In the genomic region with DNA sequence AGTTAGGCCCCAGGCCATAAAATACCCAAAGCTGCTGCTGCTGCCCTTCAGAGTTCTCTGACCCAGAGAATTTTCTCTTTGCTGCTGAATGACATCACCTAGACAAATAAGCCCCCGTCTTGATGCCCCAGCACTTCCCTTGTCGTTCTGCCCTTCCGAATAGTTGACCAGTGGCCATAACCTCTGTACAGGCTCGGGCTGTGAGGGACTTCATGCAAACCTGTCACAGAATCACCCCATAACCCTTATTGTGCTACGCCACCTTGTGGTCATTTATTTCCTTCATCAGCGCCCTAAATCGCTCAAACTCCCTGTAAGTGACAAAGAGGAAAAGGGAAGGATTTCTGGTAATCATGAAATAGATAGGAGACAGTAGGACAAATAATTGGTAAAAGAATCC, we compare ENCODE assay signal across 10 cellular contexts. TPM values are rescaled to one million over a fixed set of nuclear protein-coding genes. Genes with fewer than 3 reads are reported as not detected.
DNase-seq lines count a peak whose midpoint lies in the region; ATAC-seq and TF ChIP-seq lines count a peak whose summit lies in the region.
"Had no signal": no experiment of that assay in that cellular context is flagged by ENCODE, and none has a peak within 500 bp of the region (broad histone marks: within the 10 kb centered on the region; RNA-seq: fewer than 3 reads in every experiment).

No MANE protein-coding gene starts in this region.

- no peaks in the 10 kb centered on the region for H3K36me3 ChIP-seq in esophagus squamous epithelium

- H3K27me3 ChIP-seq in esophagus squamous epithelium = no peaks in the 10 kb centered on the region

- peaks cover 3% of the 10 kb centered on the region for H3K9me3 Mint-ChIP-seq in natural killer cell treated with Interleukin-12 subunit alpha and Interleukin-12 subunit beta and Interleukin-15 and Interleukin-18, amount 100 ng/mL, for 72 hours

- peak; percentile 39 to 59 (median 52) for TF ChIP-seq CTCF in esophagus squamous epithelium (IDR thresholded peaks at IDR 0.05)

- no peak for ATAC-seq in natural killer cell treated with Interleukin-12 subunit alpha and Interleukin-12 subunit beta and Interleukin-15 and Interleukin-18, amount 100 ng/mL, for 72 hours
- ATAC-seq in GM18861 (IDR thresholded peaks at IDR 0.05; ENCODE audit: unreplicated experiment) = no peak

- no peaks in the 10 kb centered on the region for H3K9me3 ChIP-seq in esophagus squamous epithelium

- H3K27me3 Mint-ChIP-seq in natural killer cell treated with Interleukin-12 subunit alpha and Interleukin-12 subunit beta and Interleukin-15 and Interleukin-18, amount 100 ng/mL, for 72 hours = no peaks in the 10 kb centered on the region

- WGBS in esophagus squamous epithelium, 2 donors = 0 to 24% methylated on average over 3 to 7 of the region's 7 CpGs

- intact Hi-C loops in esophagus squamous epithelium (cut with DNase I) = loop anchor here (10.0 kb wide), 1 partner anchor 171 kb away; no protein-coding TSS in a partner anchor

- H3K27ac Mint-ChIP-seq in natural killer cell treated with Interleukin-12 subunit alpha and Interleukin-12 subunit beta and Interleukin-15 and Interleukin-18, amount 100 ng/mL, for 72 hours = no peak overlapping the region

- TF ChIP-seq POLR2A in esophagus squamous epithelium (IDR thresholded peaks at IDR 0.05) = no peak

- H3K4me1 Mint-ChIP-seq in natural killer cell treated with Interleukin-12 subunit alpha and Interleukin-12 subunit beta and Interleukin-15 and Interleukin-18, amount 100 ng/mL, for 72 hours (ENCODE audit: low read depth in 2 of 2) = peaks cover 18% of the 10 kb centered on the region in 2 donors

- H3K27ac ChIP-seq in esophagus squamous epithelium = no peak overlapping the region
- H3K27ac ChIP-seq: skin epidermis had no signal

- H3K4me3 Mint-ChIP-seq in natural killer cell treated with Interleukin-12 subunit alpha and Interleukin-12 subunit beta and Interleukin-15 and Interleukin-18, amount 100 ng/mL, for 72 hours = no peak overlapping the region

- DNase-seq in CMK (ENCODE audit: low read depth) (peak; percentile 37), H4 (ENCODE audit: low spot score) (peak; percentile 51), NCI-H2227 treated with DMSO at 0.1 percent for 48 hours (lab: John Stamatoyannopoulos, UW) (peak; percentile 60), esophagus squamous epithelium (lab: John Stamatoyannopoulos, UW) (no peak), NCI-H187 (lab: John Stamatoyannopoulos, UW) (no peak)
- DNase-seq in activated CD4-positive, alpha-beta T cell treated with anti-CD3 and anti-CD28 coated beads, Interleukin-2, amount 50 U/mL, for 1 hour = peak; percentile 18
- peak; percentile 69 for DNase-seq in natural killer cell treated with Interleukin-12 subunit alpha and Interleukin-12 subunit beta and Interleukin-15 and Interleukin-18, amount 100 ng/mL, for 72 hours (ENCODE audit: low spot score)

- H3K4me1 ChIP-seq in esophagus squamous epithelium = peaks cover 0 to 7% (median 0%) of the 10 kb centered on the region in 3 donors

- no peaks in the 10 kb centered on the region for H3K36me3 Mint-ChIP-seq in natural killer cell treated with Interleukin-12 subunit alpha and Interleukin-12 subunit beta and Interleukin-15 and Interleukin-18, amount 100 ng/mL, for 72 hours

- no peak overlapping the region for H3K4me3 ChIP-seq in esophagus squamous epithelium
- H3K4me3 ChIP-seq: skin epidermis had no signal

RNA-seq across cellular contexts. Expression of a gene that starts 18.8 kb away (rescaled TPM):
- not detected in 2 replicates for total RNA-seq in H4 (2014; rRNA removed; shearing (Covaris generic))
- total RNA-seq in esophagus squamous epithelium = not detected
- total RNA-seq in natural killer cell treated with Interleukin-12 subunit alpha and Interleukin-12 subunit beta and Interleukin-15 and Interleukin-18, amount 100 ng/mL, for 72 hours = not detected
- total RNA-seq: SK-MEL-5 had no signal

RNA-seq across cellular contexts. Expression of a gene that starts 21.8 kb away (rescaled TPM):
- 3.6 and 5.9 TPM in 2 replicates for total RNA-seq in H4 (2014; rRNA removed; shearing (Covaris generic))
- 1 to 10 TPM in 3 of 4 donors, under 1 TPM in 1; 0.80 to 3.2 (median 1.4) TPM for total RNA-seq in esophagus squamous epithelium
- total RNA-seq in natural killer cell treated with Interleukin-12 subunit alpha and Interleukin-12 subunit beta and Interleukin-15 and Interleukin-18, amount 100 ng/mL, for 72 hours = 1 to 10 TPM; 6.9 to 7.0 TPM

RNA-seq across cellular contexts. Expression of a gene that starts 45.9 kb away (rescaled TPM):
- total RNA-seq in H4 (2014; rRNA removed; shearing (Covaris generic)) = 4.4 and 4.5 TPM in 2 replicates
- 1 to 10 TPM in 2 of 4 donors, under 1 TPM in 2; 0.44 to 2.7 (median 1.1) TPM for total RNA-seq in esophagus squamous epithelium
- 1 to 10 TPM in 1 of 2 donors, under 1 TPM in 1; 0.74 to 2.3 TPM for total RNA-seq in natural killer cell treated with Interleukin-12 subunit alpha and Interleukin-12 subunit beta and Interleukin-15 and Interleukin-18, amount 100 ng/mL, for 72 hours
- total RNA-seq: SK-MEL-5 had no signal

Comparison
In these comparisons a context has a peak if more than half of its experiments do, and no peak if none do; other contexts are left out.
1. DNase-seq: peak in CMK (single experiment), H4 (single experiment), NCI-H2227 treated with DMSO at 0.1 percent for 48 hours (single experiment), activated CD4-positive, alpha-beta T cell treated with anti-CD3 and anti-CD28 coated beads, Interleukin-2, amount 50 U/mL, for 1 hour (single experiment) and natural killer cell treated with Interleukin-12 subunit alpha and Interleukin-12 subunit beta and Interleukin-15 and Interleukin-18, amount 100 ng/mL, for 72 hours (single experiment); none in esophagus squamous epithelium (single experiment) and NCI-H187 (0 of 2).